Comparison of ENCODE assay signal across 8 cellular contexts in genomic region chr17:81711814-81712467, GRCh38. TPM values are rescaled to one million over a fixed set of nuclear protein-coding genes. Genes with fewer than 3 reads are reported as not detected.
DNase-seq lines count a peak whose midpoint lies in the region; ATAC-seq and TF ChIP-seq lines count a peak whose summit lies in the region.

Gene SLC25A10, plus strand, starts transcription at chr17:81712284. Its CDS starts 143 bp downstream, at chr17:81712427.

- TF ChIP-seq CTCF in subcutaneous adipose tissue (IDR thresholded peaks at IDR 0.05; ENCODE audit: low read depth), result no peak

- ATAC-seq in GM21786 (IDR thresholded peaks at IDR 0.05; ENCODE audit: unreplicated experiment), result peak; percentile 60

- DNase-seq in DMS153 treated with DMSO at 0.1 percent for 48 hours (lab: John Stamatoyannopoulos, UW; ENCODE audit: unreplicated experiment), result peak; percentile 52
- peak; percentile 88 for DNase-seq in M059J (ENCODE audit: low read depth)
- DNase-seq in SK-N-DZ (ENCODE audit: low spot score), result peak; percentile 80
- DNase-seq in activated naive CD4-positive, alpha-beta T cell (lab: John Stamatoyannopoulos, UW), result peak; percentile 51 to 76 (median 58)
- DNase-seq in globus pallidus (ENCODE audit: low spot score), result peak; percentile 63
- DNase-seq in nucleus accumbens (lab: John Stamatoyannopoulos, UW), result peak in 49 of 56 donors; percentile 19 to 84 (median 65)

RNA-seq across cellular contexts. Expression of gene SLC25A10, which starts in this region (rescaled TPM):
- total RNA-seq in M059J (2014; rRNA removed; shearing (Covaris generic)), result 49.0 and 61.8 TPM in 2 replicates
- 93.2 and 115 TPM in 2 replicates for polyA plus RNA-seq in SK-N-DZ (2014; cell fraction: cytosol; rRNA removed)
- polyA plus RNA-seq in SK-N-DZ (2014; cell fraction: nucleus; rRNA removed), result 72.5 and 115 TPM in 2 replicates
- total RNA-seq in subcutaneous adipose tissue, result 10 to 100 TPM in 3 of 4 donors, 1 to 10 TPM in 1; 4.9 to 59.5 (median 15.9) TPM

Comparison
In these comparisons a context has a peak if more than half of its experiments do, and no peak if none do; other contexts are left out.
1. Peak in every context shown above with its lines: DNase-seq and ATAC-seq.